In the genomic region with DNA sequence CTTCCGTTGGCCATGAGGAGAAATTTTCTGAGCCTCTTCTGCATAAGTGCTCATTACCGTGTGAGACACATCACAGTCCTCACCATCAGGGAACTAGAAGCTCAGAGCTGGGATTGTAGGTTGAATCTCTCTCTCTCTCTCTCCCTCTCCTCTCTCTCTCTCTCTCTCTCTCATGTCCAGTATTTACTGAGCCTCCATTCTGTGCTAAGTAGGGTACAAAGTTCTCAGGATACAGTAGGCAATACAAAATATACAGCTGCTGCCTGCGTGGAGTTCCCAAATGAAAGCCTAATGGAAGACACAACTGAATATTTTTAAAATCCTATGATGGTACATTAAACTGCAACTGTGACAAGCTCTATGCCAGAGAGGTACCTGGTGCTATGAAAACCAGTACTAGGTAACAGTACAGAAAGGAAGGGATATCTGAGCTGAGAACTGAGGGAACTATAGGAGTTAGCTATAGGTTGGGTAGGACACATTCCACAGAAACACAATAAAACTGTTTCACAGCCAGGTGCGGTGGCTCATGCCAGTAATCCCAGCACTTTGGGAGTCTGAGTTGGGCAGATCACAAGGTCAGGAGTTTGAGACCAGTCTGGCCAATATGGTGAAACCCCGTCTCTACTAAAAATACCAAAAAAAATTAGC, we compare ENCODE assay signal across 31 cellular contexts. TPM values are rescaled to one million over a fixed set of nuclear protein-coding genes. Genes with fewer than 3 reads are reported as not detected.
"Had no signal": no experiment of that assay in that cellular context is flagged by ENCODE, and none has a peak within 500 bp of the region (broad histone marks: within the 10 kb centered on the region; RNA-seq: fewer than 3 reads in every experiment).

No MANE protein-coding gene starts in this region.

- H3K36me3 ChIP-seq: esophagus muscularis mucosa, heart left ventricle, neural progenitor cell, thoracic aorta, upper lobe of left lung had no signal

- H3K27me3 Mint-ChIP-seq: naive thymus-derived CD4-positive, alpha-beta T cell; progenitor cell of endocrine pancreas; stimulated activated memory B cell treated with anti-CD40 and anti-IgM and Interleukin-4, amounts not matched to agents 10 μg/mL and 1 μg/mL and 100 μg/mL, for 72 hours; stimulated activated naive CD8-positive, alpha-beta T cell treated with anti-CD3 and anti-CD28 coated beads, Interleukin-15, Interleukin-2, amounts not matched to agents 100 ng/mL and 50 ng/mL, for 24 hours had no signal

- H3K27ac ChIP-seq: esophagus muscularis mucosa, foreskin keratinocyte, gastroesophageal sphincter, heart left ventricle, neural progenitor cell, parathyroid adenoma, thoracic aorta, tibial nerve, upper lobe of left lung had no signal

- DNase-seq: cerebellar nuclear complex; cortex of kidney; heart left ventricle; hippocampal formation; left cardiac atrium; left ventricle myocardium superior; mesenchymal stem cell; naive thymus-derived CD4-positive, alpha-beta T cell; stimulated activated CD4-positive, alpha-beta T cell treated with anti-CD3 and anti-CD28 coated beads, Interleukin-2, amount 100 ng/mL, for 24 hours; stimulated activated CD4-positive, alpha-beta T cell treated with anti-CD3 and anti-CD28 coated beads, Interleukin-4, amount 100 ng/mL, for 4 hours; upper lobe of left lung had no signal

- H3K4me2 ChIP-seq: neural progenitor cell had no signal

- H3K4me3 Mint-ChIP-seq: mesothelial cell of epicardium; naive thymus-derived CD4-positive, alpha-beta T cell; nephron; neural progenitor cell; stimulated activated memory B cell treated with anti-CD40 and anti-IgM and Interleukin-4, amounts not matched to agents 10 μg/mL and 1 μg/mL and 100 μg/mL, for 72 hours; stimulated activated naive CD8-positive, alpha-beta T cell treated with anti-CD3 and anti-CD28 coated beads, Interleukin-15, Interleukin-2, amounts not matched to agents 100 ng/mL and 50 ng/mL, for 24 hours had no signal

- H3K9me3 Mint-ChIP-seq: mesothelial cell of epicardium; naive thymus-derived CD4-positive, alpha-beta T cell; nephron; neural progenitor cell; stimulated activated memory B cell treated with anti-CD40 and anti-IgM and Interleukin-4, amounts not matched to agents 10 μg/mL and 1 μg/mL and 100 μg/mL, for 72 hours; stimulated activated naive CD8-positive, alpha-beta T cell treated with anti-CD3 and anti-CD28 coated beads, Interleukin-15, Interleukin-2, amounts not matched to agents 100 ng/mL and 50 ng/mL, for 24 hours had no signal

- H3K36me3 Mint-ChIP-seq: mesothelial cell of epicardium, neural progenitor cell had no signal

- ATAC-seq: gastroesophageal sphincter; heart left ventricle; left cardiac atrium; left ventricle myocardium superior; naive thymus-derived CD4-positive, alpha-beta T cell; sciatic nerve; stimulated activated memory B cell treated with anti-CD40 and anti-IgM and Interleukin-4, amounts not matched to agents 10 μg/mL and 1 μg/mL and 100 μg/mL, for 72 hours had no signal

- H3K79me2 ChIP-seq: parathyroid adenoma had no signal

- H3K9me3 ChIP-seq: esophagus muscularis mucosa, gastroesophageal sphincter, heart left ventricle, thoracic aorta, tibial nerve, upper lobe of left lung had no signal

- H3K27ac Mint-ChIP-seq: mesothelial cell of epicardium; naive thymus-derived CD4-positive, alpha-beta T cell; nephron; neural progenitor cell; progenitor cell of endocrine pancreas; stimulated activated memory B cell treated with anti-CD40 and anti-IgM and Interleukin-4, amounts not matched to agents 10 μg/mL and 1 μg/mL and 100 μg/mL, for 72 hours; stimulated activated naive CD8-positive, alpha-beta T cell treated with anti-CD3 and anti-CD28 coated beads, Interleukin-15, Interleukin-2, amounts not matched to agents 100 ng/mL and 50 ng/mL, for 24 hours had no signal

- H2AFZ ChIP-seq: neural progenitor cell, parathyroid adenoma had no signal

- H3K4me1 Mint-ChIP-seq: mesothelial cell of epicardium; naive thymus-derived CD4-positive, alpha-beta T cell; nephron; neural progenitor cell had no signal

- H3K4me1 ChIP-seq: esophagus muscularis mucosa, gastroesophageal sphincter, heart left ventricle, neural progenitor cell, parathyroid adenoma, tibial nerve, upper lobe of left lung had no signal

- H3K9ac ChIP-seq: neural progenitor cell, parathyroid adenoma had no signal

- H3K4me3 ChIP-seq: esophagus muscularis mucosa, gastroesophageal sphincter, heart left ventricle, lung, neural progenitor cell, thoracic aorta, tibial nerve, upper lobe of left lung had no signal

- H3K27me3 ChIP-seq: esophagus muscularis mucosa, foreskin keratinocyte, heart left ventricle, neural progenitor cell, tibial nerve, upper lobe of left lung had no signal

RNA-seq across cellular contexts. Expression of gene PRG2, which starts 9.6 kb away (rescaled TPM):
- total RNA-seq: epithelial cell of proximal tubule, fibroblast of lung, foreskin keratinocyte, gastroesophageal sphincter, left cardiac atrium, left ventricle myocardium superior, mesothelial cell of epicardium, osteoblast, progenitor cell of endocrine pancreas, sciatic nerve had no signal
- polyA plus RNA-seq: fibroblast of lung; foreskin keratinocyte; naive thymus-derived CD4-positive, alpha-beta T cell had no signal

RNA-seq across cellular contexts. Expression of gene PRG3, which starts 19.1 kb away (rescaled TPM):
- total RNA-seq: dermis microvascular lymphatic vessel endothelial cell; epithelial cell of proximal tubule; esophagus muscularis mucosa; fibroblast of lung; foreskin keratinocyte; gastroesophageal sphincter; heart left ventricle; kidney epithelial cell; left cardiac atrium; left ventricle myocardium superior; mesothelial cell of epicardium; mucosa of gallbladder; naive thymus-derived CD4-positive, alpha-beta T cell; osteoblast; progenitor cell of endocrine pancreas; sciatic nerve; thoracic aorta; tibial nerve; upper lobe of left lung had no signal
- polyA plus RNA-seq: fibroblast of lung; foreskin keratinocyte; heart left ventricle; naive thymus-derived CD4-positive, alpha-beta T cell had no signal
